ENCODE assay signal across 24 cellular contexts in genomic region chr9:68540712-68541535, GRCh38. TPM values are rescaled to one million over a fixed set of nuclear protein-coding genes. Genes with fewer than 3 reads are reported as not detected.
DNase-seq lines count a peak whose midpoint lies in the region; TF ChIP-seq lines count a peak whose summit lies in the region.
"Had no signal": no experiment of that assay in that cellular context is flagged by ENCODE, and none has a peak within 500 bp of the region (broad histone marks: within the 10 kb centered on the region; RNA-seq: fewer than 3 reads in every experiment).

TSS of gene TMEM252 (minus strand) at chr9:68540883. CDS start at chr9:68540814, 69 bp downstream.

- no peak within 1 kb of the TSS for H3K9ac ChIP-seq in fibroblast of lung (ENCODE audit: insufficient read depth, low read length)
- H3K9ac ChIP-seq: GM23248 had no signal

- H3K9me3 ChIP-seq in fibroblast of lung (ENCODE audit: control insufficient read depth, insufficient read depth, low read depth, low read length) (no peaks in the 10 kb centered on the region), muscle layer of duodenum (ENCODE audit: control insufficient read depth in 1 of 2, low read length in 2 of 2) (no peaks in the 10 kb centered on the region), tibial artery (no peaks in the 10 kb centered on the region)
- H3K9me3 ChIP-seq: BE2C, breast epithelium, spleen, testis had no signal

- H3K4me1 ChIP-seq in fibroblast of lung (ENCODE audit: control insufficient read depth, extremely low read depth, insufficient read depth, low read length) (no peaks in the 10 kb centered on the region), muscle layer of duodenum (ENCODE audit: control insufficient read depth in 1 of 2, insufficient read depth in 2 of 2, low read length in 2 of 2) (peaks cover 9 to 12% of the 10 kb centered on the region in 2 donors), tibial artery (peaks cover 0 to 42% (median 18%) of the 10 kb centered on the region in 4 donors)
- H3K4me1 ChIP-seq: BE2C, breast epithelium, testis had no signal

- TF ChIP-seq CTCF in fibroblast of lung (conservative IDR thresholded peaks at IDR 0.05 in 1 of 2, IDR thresholded peaks at IDR 0.05 in 1 of 2; ENCODE audit: low read depth in 1 of 2, low read length in 2 of 2) (no peak), tibial artery (IDR thresholded peaks at IDR 0.05) (no peak)

- no peaks in the 10 kb centered on the region for H3K27me3 ChIP-seq in fibroblast of lung (ENCODE audit: control insufficient read depth, insufficient read depth, low read length)
- no peaks in the 10 kb centered on the region for H3K27me3 ChIP-seq in muscle layer of duodenum (ENCODE audit: low read depth, low read length)
- H3K27me3 ChIP-seq in tibial artery: no peaks in the 10 kb centered on the region
- H3K27me3 ChIP-seq: BE2C, breast epithelium, spleen, testis had no signal

- no peaks in the 10 kb centered on the region for H3K79me2 ChIP-seq in fibroblast of lung (ENCODE audit: control insufficient read depth, insufficient read depth, low read length)

- H3K27ac ChIP-seq in fibroblast of lung (ENCODE audit: insufficient read depth, low read length): no peak within 1 kb of the TSS
- H3K27ac ChIP-seq in muscle layer of duodenum (ENCODE audit: low read length): peak within 1 kb of the TSS; percentile 43
- H3K27ac ChIP-seq in tibial artery: peak within 1 kb of the TSS; percentile 61 to 70
- H3K27ac ChIP-seq: 22Rv1, GM23248, spleen, testis had no signal

- H3K36me3 ChIP-seq in fibroblast of lung (ENCODE audit: control insufficient read depth, insufficient read depth, low read length) (no peaks in the 10 kb centered on the region), muscle layer of duodenum (ENCODE audit: control insufficient read depth in 1 of 2, insufficient read depth in 2 of 2, low read length in 2 of 2) (no peaks in the 10 kb centered on the region), tibial artery (no peaks in the 10 kb centered on the region)
- H3K36me3 ChIP-seq: BE2C, breast epithelium, spleen had no signal

- intact Hi-C loops in tibial artery (cut with DNase I; ENCODE audit: low total_unique reads): no loop called here

- peak within 1 kb of the TSS; percentile 35 for H3K4me2 ChIP-seq in fibroblast of lung (ENCODE audit: extremely low read depth, insufficient read depth, low read length)

- DNase-seq in DMS53 (lab: John Stamatoyannopoulos, UW): peak; percentile 7
- DNase-seq in DMS53 treated with DMSO at 0.1 percent for 48 hours (lab: John Stamatoyannopoulos, UW; ENCODE audit: unreplicated experiment): no peak
- no peak for DNase-seq in fibroblast of lung (ENCODE audit: low read depth in 2 of 2)
- no peak for DNase-seq in tibial artery
- no peak for DNase-seq in DMS153 (lab: John Stamatoyannopoulos, UW)
- no peak for DNase-seq in Ammon's horn (ENCODE audit: low spot score)
- DNase-seq in activated CD4-positive, alpha-beta T cell treated with anti-CD3 and anti-CD28 coated beads, Interleukin-2, amount 50 U/mL, for 4 hours: no peak
- DNase-seq: activated CD4-positive, alpha-beta T cell treated with anti-CD3 and anti-CD28 coated beads for 48 hours; activated CD8-positive, alpha-beta memory T cell treated with anti-CD3 and anti-CD28 coated beads, Interleukin-2, amount 50 U/mL, for 48 hours; activated effector memory CD4-positive, alpha-beta T cell treated with Interleukin-2 at 50 U/mL for 16 hours; BE2C; GM23248; Karpas-422; mammary epithelial cell; natural killer cell; NCI-H1105 treated with DMSO at 0.1 percent for 48 hours; NCI-H526 treated with DMSO at 0.1 percent for 48 hours; spleen; testis had no signal

- no peak within 1 kb of the TSS for H3K4me3 ChIP-seq in fibroblast of lung (replicated peaks in 1 of 4; ENCODE audit: control extremely low read depth in 1 of 4, insufficient read depth in 1 of 4, low read depth in 3 of 4, low read length in 4 of 4)
- H3K4me3 ChIP-seq in muscle layer of duodenum (ENCODE audit: low read depth in 1 of 2, low read length in 2 of 2): no peak within 1 kb of the TSS
- H3K4me3 ChIP-seq in tibial artery: no peak within 1 kb of the TSS
- H3K4me3 ChIP-seq: breast epithelium, GM23248, spleen, testis had no signal

- H4K20me1 ChIP-seq in fibroblast of lung (ENCODE audit: control insufficient read depth, extremely low read depth, insufficient read depth, low read length): no peaks in the 10 kb centered on the region

- H2AFZ ChIP-seq in fibroblast of lung (ENCODE audit: low read length): no peak within 1 kb of the TSS
- H2AFZ ChIP-seq: GM23248 had no signal

RNA-seq across cellular contexts. Expression of gene TMEM252, which starts in this region (rescaled TPM):
- not detected in 2 replicates for total RNA-seq in fibroblast of lung
- polyA plus RNA-seq in fibroblast of lung: not detected in 2 replicates
- polyA plus RNA-seq in fibroblast of lung (2012): 0.23 and 0.37 TPM in 2 replicates
- polyA minus RNA-seq in fibroblast of lung (ENCODE audit: low replicate concordance): not detected in 2 replicates
- total RNA-seq: breast epithelium, dermis microvascular lymphatic vessel endothelial cell, GM23248, HT1080, mammary epithelial cell, natural killer cell, testis had no signal
- polyA plus RNA-seq: GM23248, mammary epithelial cell, spleen had no signal
